ENCODE assay signal across 10 cellular contexts in genomic region chr5:71938886-71939285, GRCh38.
DNase-seq lines count a peak whose midpoint lies in the region; ATAC-seq and FAIRE-seq lines count a peak whose summit lies in the region.
"Had no signal": no experiment of that assay in that cellular context is flagged by ENCODE, and none has a peak within 500 bp of the region (broad histone marks: within the 10 kb centered on the region; RNA-seq: fewer than 3 reads in every experiment).

No MANE protein-coding gene starts in this region.

- no peak overlapping the region for H4K8ac ChIP-seq in trophoblast cell (ENCODE audit: low read depth, low read length)

- no peak for FAIRE-seq in small intestine (lab: Jason Lieb, UNC)
- FAIRE-seq in urothelium cell line (lab: Jason Lieb, UNC) = no peak

- H3K4me1 ChIP-seq in HUES48 (ENCODE audit: control insufficient read depth, insufficient read depth, low read length) (peaks cover 16% of the 10 kb centered on the region), small intestine (ENCODE audit: control insufficient read depth in 2 of 2, insufficient read depth in 1 of 2, low read depth in 1 of 2, low read length in 1 of 2) (peaks cover 0 to under 1% of the 10 kb centered on the region in 2 donors), trophoblast cell (ENCODE audit: control insufficient read depth in 1 of 2, insufficient read depth in 2 of 2, low read length in 2 of 2) (no peaks in the 10 kb centered on the region)
- H3K4me1 ChIP-seq: psoas muscle had no signal

- no peak overlapping the region for H3K4ac ChIP-seq in trophoblast cell (ENCODE audit: low read depth, low read length)

- H2AFZ ChIP-seq in trophoblast cell (ENCODE audit: insufficient read depth, low read length, poor library complexity) = no peak overlapping the region

- H3K27me3 ChIP-seq in HUES48 (ENCODE audit: control insufficient read depth, insufficient read depth, low read length) (no peaks in the 10 kb centered on the region), small intestine (ENCODE audit: control insufficient read depth in 2 of 2, insufficient read depth in 2 of 2, low read length in 2 of 2) (no peaks in the 10 kb centered on the region), trophoblast cell (ENCODE audit: insufficient read depth, low read length) (no peaks in the 10 kb centered on the region)
- H3K27me3 ChIP-seq: heart right ventricle had no signal

- H3K36me3 ChIP-seq in HUES48 (ENCODE audit: control insufficient read depth, insufficient read depth, low read length) = no peaks in the 10 kb centered on the region
- H3K36me3 ChIP-seq in small intestine (ENCODE audit: control insufficient read depth in 2 of 2, insufficient read depth in 2 of 2, low read length in 2 of 2) = no peaks in the 10 kb centered on the region
- no peaks in the 10 kb centered on the region for H3K36me3 ChIP-seq in trophoblast cell (ENCODE audit: control insufficient read depth in 1 of 2, insufficient read depth in 2 of 2, low read length in 2 of 2)
- H3K36me3 ChIP-seq: heart right ventricle had no signal

- H3K4me2 ChIP-seq in trophoblast cell (ENCODE audit: low read length) = no peak overlapping the region

- ATAC-seq in GM18498 (IDR thresholded peaks at IDR 0.05; ENCODE audit: unreplicated experiment) = no peak
- ATAC-seq: psoas muscle had no signal

- H2BK5ac ChIP-seq in trophoblast cell (ENCODE audit: low read depth, low read length, poor library complexity) = no peak overlapping the region

- H3K27ac ChIP-seq in HUES48 (ENCODE audit: low read depth, low read length) = peak overlapping the region; percentile 30
- peak overlapping the region; percentile 43 for H3K27ac ChIP-seq in epithelial cell of prostate
- peak overlapping the region; percentile 9 to 39 for H3K27ac ChIP-seq in small intestine (ENCODE audit: low read depth in 1 of 2, low read length in 1 of 2)
- H3K27ac ChIP-seq in trophoblast cell (ENCODE audit: low read depth, low read length) = no peak overlapping the region
- H3K27ac ChIP-seq: heart right ventricle, psoas muscle had no signal

- no peak overlapping the region for H2AK5ac ChIP-seq in trophoblast cell (ENCODE audit: low read length)

- WGBS in small intestine, 3 donors = 10 to 51% (median 28%) methylated on average over 7 of the region's 7 CpGs
- WGBS in trophoblast cell (ENCODE audit: extremely low coverage, insufficient coverage, insufficient read length) = no CpG with 5 or more reads among the region's 7 CpGs

- H3K4me3 ChIP-seq in HUES48 (ENCODE audit: low read depth, low read length) = no peak overlapping the region
- H3K4me3 ChIP-seq in small intestine (ENCODE audit: low read depth in 1 of 2, low read length in 2 of 2) = no peak overlapping the region
- no peak overlapping the region for H3K4me3 ChIP-seq in trophoblast cell (ENCODE audit: low read depth, low read length)
- H3K4me3 ChIP-seq: heart right ventricle, psoas muscle had no signal

- H3K14ac ChIP-seq in trophoblast cell (ENCODE audit: low read length) = no peak overlapping the region

- no peak overlapping the region for H2BK120ac ChIP-seq in trophoblast cell (ENCODE audit: insufficient read depth, low read length, poor library complexity)

- H4K91ac ChIP-seq in trophoblast cell (ENCODE audit: low read depth, low read length) = no peak overlapping the region

- no peak overlapping the region for H2BK12ac ChIP-seq in trophoblast cell (ENCODE audit: low read length)

- no peaks in the 10 kb centered on the region for H3K9me3 ChIP-seq in HUES48 (ENCODE audit: control insufficient read depth, insufficient read depth, low read length)
- H3K9me3 ChIP-seq in small intestine (ENCODE audit: control insufficient read depth, low read depth) = no peaks in the 10 kb centered on the region
- no peaks in the 10 kb centered on the region for H3K9me3 ChIP-seq in trophoblast cell (ENCODE audit: insufficient read depth, low read depth, low read length)
- H3K9me3 ChIP-seq: psoas muscle had no signal

- H3K9ac ChIP-seq in HUES48 (ENCODE audit: low read depth, low read length) = no peak overlapping the region
- no peak overlapping the region for H3K9ac ChIP-seq in trophoblast cell (ENCODE audit: low read length)

- H4K12ac ChIP-seq in trophoblast cell (ENCODE audit: low read depth, low read length) = no peak overlapping the region

- H3K79me1 ChIP-seq in trophoblast cell (ENCODE audit: low read length) = no peaks in the 10 kb centered on the region

- H3K23ac ChIP-seq in trophoblast cell (ENCODE audit: low read length) = no peak overlapping the region

- peak; percentile 89 for DNase-seq in NCI-H748 treated with DMSO at 0.1 percent for 48 hours (lab: John Stamatoyannopoulos, UW)
- peak; percentile 80 for DNase-seq in epithelial cell of prostate (ENCODE audit: low read depth, low spot score)
- DNase-seq in small intestine = peak; percentile 84
- no peak for DNase-seq in urothelium cell line (ENCODE audit: low spot score)
- no peak for DNase-seq in trophoblast cell
- DNase-seq: activated CD4-positive, alpha-beta T cell treated with anti-CD3 and anti-CD28 coated beads, Interleukin-2, amount 10 ng/mL, durations not matched to agents 7 days and 5 days; heart right ventricle; psoas muscle had no signal

- no peak overlapping the region for H3K18ac ChIP-seq in trophoblast cell (ENCODE audit: low read length)

- H3K79me2 ChIP-seq in trophoblast cell (ENCODE audit: control insufficient read depth, insufficient read depth, low read length, poor library complexity) = no peaks in the 10 kb centered on the region

Comparison
In these comparisons a context has a peak if more than half of its experiments do, and no peak if none do; other contexts are left out.
1. DNase-seq: peak in NCI-H748 treated with DMSO at 0.1 percent for 48 hours (single experiment), epithelial cell of prostate (single experiment) and small intestine (single experiment); none in urothelium cell line (single experiment) and trophoblast cell (0 of 2).